Comparison of ENCODE assay signal across 7 cellular contexts in the genomic region with DNA sequence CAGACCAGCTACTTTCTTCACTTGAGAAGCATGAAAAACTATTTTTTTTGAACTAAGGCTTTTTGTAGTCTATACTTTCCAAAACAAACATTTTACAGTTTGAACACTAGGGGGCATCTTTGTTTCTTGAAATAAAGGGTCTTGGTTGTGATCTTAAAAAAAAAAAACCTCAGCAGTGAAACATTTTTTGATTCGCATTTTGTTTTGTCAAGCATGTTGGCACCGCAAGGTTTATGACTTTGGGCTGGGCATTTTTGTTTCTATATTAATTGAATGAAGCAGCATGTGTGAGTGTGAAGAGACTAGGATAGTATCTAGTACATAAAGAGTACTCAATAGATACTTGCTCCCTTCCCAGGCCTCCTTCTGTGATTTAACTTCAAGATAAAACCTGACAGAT. TPM values are rescaled to one million over a fixed set of nuclear protein-coding genes. Genes with fewer than 3 reads are reported as not detected.
A peak's percentile ranks its signal among the peaks of the same experiment; 100 is the strongest.
DNase-seq lines count a peak whose midpoint lies in the region; ATAC-seq, FAIRE-seq and TF ChIP-seq lines count a peak whose summit lies in the region.

No MANE protein-coding gene starts in this region.

- no peak overlapping the region for H3K27ac Mint-ChIP-seq in neural crest cell (ENCODE audit: unreplicated experiment)

- TF ChIP-seq POLR2A in endothelial cell of umbilical vein (IDR thresholded peaks at IDR 0.05; ENCODE audit: low read depth, low read length) = no peak

- no TSS peak for BruUV-seq in endothelial cell of umbilical vein (replicated peaks; lab: Mats Ljungman, UMichigan)

- no peaks in the 10 kb centered on the region for H3K9me3 ChIP-seq in endothelial cell of umbilical vein (replicated peaks; ENCODE audit: control insufficient read depth, insufficient read depth, low read length)

- CTCF ChIA-PET in endothelial cell of umbilical vein (lab: Charles Lee) = interaction anchor here (0.7 to 6.6 kb wide), 28 partner anchors 14 to 853 kb away, joined by 3 to 83 read pairs (median 4); a partner anchor contains a TSS

- ATAC-seq in GM19452 (IDR thresholded peaks at IDR 0.05; ENCODE audit: unreplicated experiment) = no peak

- H3K36me3 Mint-ChIP-seq in neural crest cell (ENCODE audit: low read depth) = no peaks in the 10 kb centered on the region

- no peak overlapping the region for H3K9ac ChIP-seq in endothelial cell of umbilical vein (replicated peaks; ENCODE audit: extremely low read depth, insufficient read depth, low read length)

- H3K4me2 ChIP-seq in endothelial cell of umbilical vein (ENCODE audit: insufficient read depth, low read length) = no peak overlapping the region

- H3K27me3 Mint-ChIP-seq in neural crest cell (ENCODE audit: low read depth) = peaks cover 1% of the 10 kb centered on the region

- no peaks in the 10 kb centered on the region for H3K79me2 ChIP-seq in endothelial cell of umbilical vein (ENCODE audit: control insufficient read depth, insufficient read depth, low read length)

- peak; percentile 26 to 32 for TF ChIP-seq CTCF in endothelial cell of umbilical vein (IDR thresholded peaks at IDR 0.05; ENCODE audit: extremely low read depth in 1 of 2, insufficient read depth in 1 of 2, low read depth in 1 of 2, low read length in 2 of 2)
- TF ChIP-seq CTCF in neural crest cell (conservative IDR thresholded peaks at IDR 0.05) = peak; percentile 84

- POLR2A ChIA-PET in endothelial cell of umbilical vein (lab: Charles Lee) = no interaction called here

- no peak overlapping the region for H3K4me3 ChIP-seq in endothelial cell of umbilical vein (replicated peaks in 1 of 3; ENCODE audit: insufficient read depth in 1 of 3, low read depth in 1 of 3, low read length in 3 of 3)

- in situ Hi-C loops in KBM-7 (cut with MboI; ENCODE audit: low pct_unique_long_range_greater_than_20kb, low sequenced_read_pairs) = no loop called here

- no peak overlapping the region for H2AFZ ChIP-seq in endothelial cell of umbilical vein (ENCODE audit: low read depth, low read length)

- peaks cover 26% of the 10 kb centered on the region for H3K4me1 Mint-ChIP-seq in neural crest cell

- no peaks in the 10 kb centered on the region for H3K27me3 ChIP-seq in endothelial cell of umbilical vein (ENCODE audit: control insufficient read depth in 2 of 2, insufficient read depth in 2 of 2, low read length in 2 of 2)

- no peaks in the 10 kb centered on the region for H4K20me1 ChIP-seq in endothelial cell of umbilical vein (replicated peaks; ENCODE audit: control insufficient read depth, extremely low read depth, insufficient read depth, low read length)

- FAIRE-seq in endothelial cell of umbilical vein (lab: Jason Lieb, UNC) = peak; percentile 57

- H3K9me1 ChIP-seq in endothelial cell of umbilical vein (replicated peaks; ENCODE audit: control insufficient read depth, extremely low read depth, insufficient read depth, low read length) = no peaks in the 10 kb centered on the region

- intact Hi-C loops in endothelial cell of umbilical vein (cut with micrococcal nuclease) = loop anchor here (1.0 to 10.0 kb wide), 9 partner anchors 82 to 839 kb away; a partner anchor contains a TSS
- intact Hi-C loops in posterior vena cava (cut with DNase I) = loop anchor here in 1 of 2 donors (5.0 kb wide), 1 partner anchor 742 kb away; no protein-coding TSS in a partner anchor

- H3K4me1 ChIP-seq in endothelial cell of umbilical vein (ENCODE audit: control insufficient read depth, extremely low read depth, insufficient read depth, low read length) = peaks cover 36% of the 10 kb centered on the region

- dilution Hi-C loops in endothelial cell of umbilical vein (cut with MboI; ENCODE audit: extremely low pct_ligation_motif_present, low sequenced_read_pairs) = no loop called here

- DNase-seq in ELR (ENCODE audit: low read depth) = peak; percentile 80
- peak; percentile 67 for DNase-seq in KBM-7
- peak; percentile 36 for DNase-seq in RPMI8226
- DNase-seq in endothelial cell of umbilical vein (ENCODE audit: low read depth, low spot score) = peak; percentile 65
- no peak for DNase-seq in neural crest cell (ENCODE audit: low read depth, low spot score)
- DNase-seq in posterior vena cava (ENCODE audit: low spot score) = no peak

- H3K4me3 Mint-ChIP-seq in neural crest cell = no peak overlapping the region

- H3K36me3 ChIP-seq in endothelial cell of umbilical vein (ENCODE audit: control insufficient read depth in 2 of 2, extremely low read depth in 1 of 2, insufficient read depth in 2 of 2, low read length in 2 of 2) = no peaks in the 10 kb centered on the region

- no peak overlapping the region for H3K27ac ChIP-seq in endothelial cell of umbilical vein (ENCODE audit: insufficient read depth, low read depth, low read length)

- H3K9me3 Mint-ChIP-seq in neural crest cell = no peaks in the 10 kb centered on the region

TF ChIP-seq in endothelial cell of umbilical vein, 7 proteins besides CTCF, POLR2A, EP300 and RAD21:
- no peak for TF ChIP-seq JUN (IDR thresholded peaks at IDR 0.05; ENCODE audit: borderline replicate concordance, insufficient read depth, insufficient read length, low read depth)
- no peak for TF ChIP-seq MYC (IDR thresholded peaks at IDR 0.05; ENCODE audit: low read depth, low read length)
- TF ChIP-seq, protein P1, sequence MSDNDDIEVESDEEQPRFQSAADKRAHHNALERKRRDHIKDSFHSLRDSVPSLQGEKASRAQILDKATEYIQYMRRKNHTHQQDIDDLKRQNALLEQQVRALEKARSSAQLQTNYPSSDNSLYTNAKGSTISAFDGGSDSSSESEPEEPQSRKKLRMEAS (IDR thresholded peaks at IDR 0.05; ENCODE audit: insufficient read depth, insufficient read length) = no peak
- no peak for TF ChIP-seq GATA2 (IDR thresholded peaks at IDR 0.05; ENCODE audit: insufficient read depth, insufficient read length, low read depth, low read length)
- TF ChIP-seq EZH2 (IDR thresholded peaks at IDR 0.05; ENCODE audit: borderline replicate concordance, low read depth, low read length, severe bottlenecking) = no peak
- no peak for TF ChIP-seq POLR2AphosphoS5 (IDR thresholded peaks at IDR 0.05; ENCODE audit: insufficient read depth, low read depth, low read length)
- TF ChIP-seq FOS (IDR thresholded peaks at IDR 0.05; ENCODE audit: borderline replicate concordance, insufficient read depth, low read length) = no peak

RNA-seq across cellular contexts. Expression of a gene that starts 31.6 kb away (rescaled TPM):
- total RNA-seq in endothelial cell of umbilical vein = not detected in 2 replicates
- not detected in 2 replicates for polyA plus RNA-seq in endothelial cell of umbilical vein
- 0.14 TPM in 1 of 2 replicates, not detected in the other for polyA plus RNA-seq in endothelial cell of umbilical vein (2011; cell fraction: cytosol; rRNA removed)
- not detected in 2 replicates for polyA plus RNA-seq in endothelial cell of umbilical vein (2011; cell fraction: nucleus; rRNA removed)
- not detected in 2 replicates for polyA plus RNA-seq in endothelial cell of umbilical vein (2012)
- polyA minus RNA-seq in endothelial cell of umbilical vein = not detected in 2 replicates
- not detected for polyA minus RNA-seq in endothelial cell of umbilical vein (2011; cell fraction: cytosol; rRNA and poly(A)+ RNA removed)
- polyA minus RNA-seq in endothelial cell of umbilical vein (2011; cell fraction: nucleus; rRNA and poly(A)+ RNA removed) = not detected in 2 replicates
- total RNA-seq in neural crest cell = not detected in 2 replicates
- under 1 TPM in 1 of 2 donors, not detected in 1; 0.14 TPM for total RNA-seq in posterior vena cava

Comparison
In these comparisons a context has a peak if more than half of its experiments do, and no peak if none do; other contexts are left out.
1. DNase-seq: peak in ELR (single experiment), KBM-7 (single experiment), RPMI8226 (single experiment) and endothelial cell of umbilical vein (single experiment); none in neural crest cell (single experiment) and posterior vena cava (single experiment).